Comparison of ENCODE assay signal across 14 cellular contexts in the genomic region with DNA sequence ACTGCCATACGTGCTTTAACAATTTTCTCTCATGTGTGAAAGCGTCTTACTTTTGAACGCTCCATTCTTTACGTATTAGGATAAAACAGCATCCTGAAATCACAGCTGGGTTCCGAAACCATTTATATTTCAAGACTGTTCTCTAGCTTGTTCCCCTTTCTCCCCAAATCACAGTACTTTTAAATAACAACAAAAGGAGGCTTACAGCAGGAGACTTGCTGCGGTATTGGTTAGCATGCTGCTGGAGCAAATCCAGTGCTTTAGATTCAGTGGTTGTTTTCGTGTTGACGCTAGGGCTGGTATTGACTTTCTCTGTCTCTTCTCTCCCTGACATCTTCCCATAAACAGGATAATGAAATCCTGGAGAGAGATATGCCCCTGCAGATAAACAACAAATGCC.
"Had no signal": no experiment of that assay in that cellular context is flagged by ENCODE, and none has a peak within 500 bp of the region (broad histone marks: within the 10 kb centered on the region; RNA-seq: fewer than 3 reads in every experiment).

No MANE protein-coding gene starts in this region.

- H3K4me3 Mint-ChIP-seq: activated CD4-positive, alpha-beta T cell treated with anti-CD3 and anti-CD28 coated beads for 36 hours; activated naive CD8-positive, alpha-beta T cell treated with anti-CD3 and anti-CD28 coated beads, Interleukin-2, amount 10 ng/mL, durations not matched to agents 7 days and 5 days; central memory CD8-positive, alpha-beta T cell; memory B cell; naive thymus-derived CD4-positive, alpha-beta T cell; stimulated activated naive B cell treated with anti-CD40 and anti-IgM and Interleukin-4, amounts not matched to agents 10 μg/mL and 1 μg/mL and 100 μg/mL, for 72 hours had no signal

- H3K9me3 Mint-ChIP-seq: memory B cell; stimulated activated naive B cell treated with anti-CD40 and anti-IgM and Interleukin-4, amounts not matched to agents 10 μg/mL and 1 μg/mL and 100 μg/mL, for 72 hours had no signal

- H3K9me3 ChIP-seq: colonic mucosa, neutrophil, pancreas, sigmoid colon, spleen had no signal

- H3K27me3 Mint-ChIP-seq: central memory CD8-positive, alpha-beta T cell had no signal

- H3K27ac Mint-ChIP-seq: activated CD4-positive, alpha-beta T cell treated with anti-CD3 and anti-CD28 coated beads for 36 hours; activated naive CD8-positive, alpha-beta T cell treated with anti-CD3 and anti-CD28 coated beads, Interleukin-2, amount 10 ng/mL, durations not matched to agents 7 days and 5 days; memory B cell; naive thymus-derived CD4-positive, alpha-beta T cell; stimulated activated naive B cell treated with anti-CD40 and anti-IgM and Interleukin-4, amounts not matched to agents 10 μg/mL and 1 μg/mL and 100 μg/mL, for 72 hours had no signal

- DNase-seq: activated CD4-positive, alpha-beta T cell treated with anti-CD3 and anti-CD28 coated beads for 36 hours; activated CD4-positive, alpha-beta T cell treated with anti-CD3 and anti-CD28 coated beads, Interleukin-2, amount 50 U/mL, for 48 hours; activated naive CD8-positive, alpha-beta T cell treated with anti-CD3 and anti-CD28 coated beads, Interleukin-2, amount 10 ng/mL, durations not matched to agents 7 days and 5 days; amygdala; colonic mucosa; naive thymus-derived CD4-positive, alpha-beta T cell; pancreas; sigmoid colon; spleen; stimulated activated naive B cell treated with anti-CD40 and anti-IgM and Interleukin-4, amounts not matched to agents 10 μg/mL and 1 μg/mL and 100 μg/mL, for 72 hours; WERI-Rb-1 had no signal

- H3K4me3 ChIP-seq: colonic mucosa, pancreas, sigmoid colon, spleen had no signal

- H3K4me1 Mint-ChIP-seq: central memory CD8-positive, alpha-beta T cell had no signal

- H3K27ac ChIP-seq: colonic mucosa, neutrophil, pancreas, sigmoid colon, spleen, WERI-Rb-1 had no signal

- ATAC-seq: activated CD4-positive, alpha-beta T cell treated with anti-CD3 and anti-CD28 coated beads for 36 hours; naive thymus-derived CD4-positive, alpha-beta T cell; pancreas; stimulated activated naive B cell treated with anti-CD40 and anti-IgM and Interleukin-4, amounts not matched to agents 10 μg/mL and 1 μg/mL and 100 μg/mL, for 72 hours had no signal

- H3K4me1 ChIP-seq: colonic mucosa had no signal

- H3K27me3 ChIP-seq: colonic mucosa, pancreas, sigmoid colon had no signal

- H3K36me3 ChIP-seq: colonic mucosa, neutrophil had no signal
